10 cellular contexts compared by ENCODE assay signal in genomic region chr13:93226065-93226622, GRCh38. TPM values are rescaled to one million over a fixed set of nuclear protein-coding genes. Genes with fewer than 3 reads are reported as not detected.
DNase-seq lines count a peak whose midpoint lies in the region; ATAC-seq and TF ChIP-seq lines count a peak whose summit lies in the region.
"Had no signal": no experiment of that assay in that cellular context is flagged by ENCODE, and none has a peak within 500 bp of the region (broad histone marks: within the 10 kb centered on the region; RNA-seq: fewer than 3 reads in every experiment).

No MANE protein-coding gene starts in this region.

- intact Hi-C loops in activated naive CD4-positive, alpha-beta T cell treated with anti-CD3 and anti-CD28 coated beads for 36 hours (cut with micrococcal nuclease), result no loop called here

- peak overlapping the region; percentile 99 for H2AFZ ChIP-seq in neuron (ENCODE audit: low read depth, low read length)

- no peaks in the 10 kb centered on the region for H3K36me3 ChIP-seq in neuron (ENCODE audit: insufficient read depth, low read length)

- no peaks in the 10 kb centered on the region for H3K36me3 Mint-ChIP-seq in activated naive CD4-positive, alpha-beta T cell treated with anti-CD3 and anti-CD28 coated beads for 36 hours (ENCODE audit: low read depth)
- H3K36me3 Mint-ChIP-seq: activated naive CD4-positive, alpha-beta T cell treated with anti-CD3 and anti-CD28 coated beads, Interleukin-2, amount 50 U/mL, for 24 hours had no signal

- no peaks in the 10 kb centered on the region for H3K9me3 ChIP-seq in neuron (ENCODE audit: low read length)

- no peaks in the 10 kb centered on the region for H3K27me3 ChIP-seq in neuron (ENCODE audit: insufficient read depth, low read length)

- H3K27ac ChIP-seq in epithelial cell of prostate, result peak overlapping the region; percentile 30
- H3K27ac ChIP-seq in substantia nigra (ENCODE audit: low read depth, low read length, poor library complexity, severe bottlenecking), result no peak overlapping the region

- no peak for TF ChIP-seq CTCF in AG04449 (IDR thresholded peaks at IDR 0.05; ENCODE audit: insufficient read depth, low read length, missing control alignments)

- no peak for ATAC-seq in HG03108 (IDR thresholded peaks at IDR 0.05; ENCODE audit: unreplicated experiment)

- H3K9me3 Mint-ChIP-seq in activated naive CD4-positive, alpha-beta T cell treated with anti-CD3 and anti-CD28 coated beads for 36 hours, result no peaks in the 10 kb centered on the region

- no peak overlapping the region for H3K27ac Mint-ChIP-seq in activated naive CD4-positive, alpha-beta T cell treated with anti-CD3 and anti-CD28 coated beads for 36 hours
- H3K27ac Mint-ChIP-seq: activated naive CD4-positive, alpha-beta T cell treated with anti-CD3 and anti-CD28 coated beads, Interleukin-2, amount 50 U/mL, for 24 hours had no signal

- POLR2A ChIA-PET in AG04449 (lab: Yijun Ruan, JAX), result no interaction called here

- no peak overlapping the region for H3K4me3 Mint-ChIP-seq in activated naive CD4-positive, alpha-beta T cell treated with anti-CD3 and anti-CD28 coated beads for 36 hours
- H3K4me3 Mint-ChIP-seq: activated naive CD4-positive, alpha-beta T cell treated with anti-CD3 and anti-CD28 coated beads, Interleukin-2, amount 50 U/mL, for 24 hours had no signal

- peaks cover 5% of the 10 kb centered on the region for H3K4me1 Mint-ChIP-seq in activated naive CD4-positive, alpha-beta T cell treated with anti-CD3 and anti-CD28 coated beads for 36 hours (ENCODE audit: low read depth)

- H3K4me3 ChIP-seq in AG04449 (ENCODE audit: low read depth, low read length) (peak overlapping the region; percentile 74), neuron (ENCODE audit: low read length) (peak overlapping the region; percentile 85)

- H3K27me3 Mint-ChIP-seq in activated naive CD4-positive, alpha-beta T cell treated with anti-CD3 and anti-CD28 coated beads for 36 hours (ENCODE audit: low read depth), result peaks cover 47% of the 10 kb centered on the region

- DNase-seq in AG04449 (ENCODE audit: low read depth, low spot score) (no peak), NCI-H69 (lab: John Stamatoyannopoulos, UW) (peak; percentile 87), epithelial cell of prostate (ENCODE audit: low read depth, low spot score) (no peak), substantia nigra (lab: John Stamatoyannopoulos, UW) (no peak)
- DNase-seq in stimulated activated naive CD4-positive, alpha-beta T cell treated with Interleukin-2 at 50 U/mL for 16 hours (lab: John Stamatoyannopoulos, UW), result no peak
- DNase-seq in activated naive CD4-positive, alpha-beta T cell treated with anti-CD3 and anti-CD28 coated beads for 36 hours, result no peak
- DNase-seq: stimulated activated CD4-positive, alpha-beta T cell treated with anti-CD3 and anti-CD28 coated beads, Interleukin-4, amount 100 ng/mL, for 4 hours had no signal

- CTCF ChIA-PET in AG04449 (lab: Yijun Ruan, JAX), result interaction anchor here (1.0 to 1.4 kb wide), 3 partner anchors 18 to 1136 kb away, joined by 3 to 5 read pairs (median 3); no protein-coding TSS in a partner anchor
- CTCF ChIA-PET in activated naive CD4-positive, alpha-beta T cell treated with anti-CD3 and anti-CD28 coated beads for 36 hours (lab: Charles Lee), result no interaction called here

- peaks cover 47% of the 10 kb centered on the region for H3K4me1 ChIP-seq in neuron (ENCODE audit: insufficient read depth, low read length)

RNA-seq across cellular contexts. Expression of gene GPC6, which starts 0.5 kb away (rescaled TPM):
- not detected for total RNA-seq in activated naive CD4-positive, alpha-beta T cell treated with anti-CD3 and anti-CD28 coated beads for 36 hours
